In genomic region chr10:5977471-5978370, GRCh38 we compare ENCODE assay signal across 8 cellular contexts. TPM values are rescaled to one million over a fixed set of nuclear protein-coding genes. Genes with fewer than 3 reads are reported as not detected.
DNase-seq lines count a peak whose midpoint lies in the region; ATAC-seq, FAIRE-seq and TF ChIP-seq lines count a peak whose summit lies in the region.

Gene IL15RA (minus strand): TSS chr10:5977543. CDS start chr10:5977492, 51 bp downstream.

- H3K4me3 ChIP-seq in GM08714 (ENCODE audit: low read length) (peak within 1 kb of the TSS; percentile 80), Karpas-422 (ENCODE audit: low read length) (peak within 1 kb of the TSS; percentile 80), keratinocyte (ENCODE audit: control insufficient read depth in 2 of 3, extremely low read depth in 1 of 3, insufficient read depth in 2 of 3, low read depth in 1 of 3, low read length in 3 of 3) (peak within 1 kb of the TSS; percentile 79 to 86 (median 81))

- H3K9me3 ChIP-seq in Karpas-422 (ENCODE audit: low read length) (no peaks in the 10 kb centered on the region), keratinocyte (ENCODE audit: control insufficient read depth, low read depth, low read length) (no peaks in the 10 kb centered on the region)

- H3K9me2 ChIP-seq in Karpas-422 (replicated peaks; ENCODE audit: insufficient read depth, low read length): no peaks in the 10 kb centered on the region

- dilution Hi-C loops in keratinocyte (cut with MboI; ENCODE audit: extremely low pct_ligation_motif_present, low sequenced_read_pairs): no loop called here

- H3K9ac ChIP-seq in Karpas-422 (ENCODE audit: low read length) (peak within 1 kb of the TSS; percentile 60), keratinocyte (ENCODE audit: control insufficient read depth, extremely low read depth, insufficient read depth, low read length) (peak within 1 kb of the TSS; percentile 74)

- H3K27me3 ChIP-seq in Karpas-422 (ENCODE audit: low read length) (no peaks in the 10 kb centered on the region), keratinocyte (ENCODE audit: control insufficient read depth, extremely low read depth, insufficient read depth, low read length) (peaks cover 20% of the 10 kb centered on the region)

- peaks cover 13% of the 10 kb centered on the region for H3K4me1 ChIP-seq in Karpas-422 (ENCODE audit: low read length)
- peaks cover 4% of the 10 kb centered on the region for H3K4me1 ChIP-seq in keratinocyte (ENCODE audit: control insufficient read depth, extremely low read depth, insufficient read depth, low read length)

- no peaks in the 10 kb centered on the region for H4K20me1 ChIP-seq in Karpas-422 (ENCODE audit: insufficient read depth, low read depth, low read length)
- no peaks in the 10 kb centered on the region for H4K20me1 ChIP-seq in keratinocyte (ENCODE audit: control insufficient read depth, extremely low read depth, insufficient read depth, low read length)

- H3K4me2 ChIP-seq in Karpas-422 (ENCODE audit: low read depth, low read length, poor library complexity, severe bottlenecking) (peak within 1 kb of the TSS; percentile 79), keratinocyte (ENCODE audit: control insufficient read depth, extremely low read depth, insufficient read depth, low read depth, low read length) (peak within 1 kb of the TSS; percentile 93)

- ATAC-seq in GM21786 (IDR thresholded peaks at IDR 0.05; ENCODE audit: unreplicated experiment): peak; percentile 50

- TF ChIP-seq CTCF in VCaP (conservative IDR thresholded peaks at IDR 0.05) (peak; percentile 50), keratinocyte (optimal IDR thresholded peaks at IDR 0.05 in 1 of 3, IDR thresholded peaks at IDR 0.05 in 1 of 3, conservative IDR thresholded peaks at IDR 0.05 in 1 of 3; ENCODE audit: extremely low read depth in 1 of 3, insufficient read depth in 2 of 3, low read length in 3 of 3) (peak in 2 of 3 experiments; percentile 19 to 41)

- H2AFZ ChIP-seq in Karpas-422 (ENCODE audit: low read length) (peak within 1 kb of the TSS; percentile 87), keratinocyte (ENCODE audit: control insufficient read depth, low read length) (peak within 1 kb of the TSS; percentile 97)

- H3K79me2 ChIP-seq in Karpas-422 (ENCODE audit: low read length) (no peaks in the 10 kb centered on the region), keratinocyte (ENCODE audit: control insufficient read depth, insufficient read depth, low read length) (peaks cover 2% of the 10 kb centered on the region)

- H3K9me1 ChIP-seq in keratinocyte (ENCODE audit: control insufficient read depth, extremely low read depth, insufficient read depth, low read length): no peaks in the 10 kb centered on the region

- in situ Hi-C loops in T47D (cut with HindIII; ENCODE audit: low pct_unique_long_range_greater_than_20kb, low sequenced_read_pairs) (no loop called here), G401 (cut with HindIII; ENCODE audit: low sequenced_read_pairs) (no loop called here)

- DNase-seq in Karpas-422 (peak; percentile 66), T47D (ENCODE audit: low read depth in 1 of 2, low spot score in 1 of 2) (peak; percentile 83 to 89), keratinocyte (ENCODE audit: low read depth, low spot score) (peak; percentile 13), G401 (ENCODE audit: low spot score) (no peak)
- peak; percentile 79 to 88 for DNase-seq in stimulated activated CD4-positive, alpha-beta T cell treated with anti-CD3 and anti-CD28 coated beads, Interleukin-15, amount 100 ng/mL, for 48 hours (ENCODE audit: low read depth in 2 of 2)

- H3K27ac ChIP-seq in Karpas-422 (ENCODE audit: low read length) (no peak within 1 kb of the TSS), VCaP (peak within 1 kb of the TSS; percentile 79), keratinocyte (ENCODE audit: control insufficient read depth, insufficient read depth, low read length) (peak within 1 kb of the TSS; percentile 54)

- H3K36me3 ChIP-seq in Karpas-422 (ENCODE audit: insufficient read depth, low read length) (no peaks in the 10 kb centered on the region), keratinocyte (ENCODE audit: control insufficient read depth in 2 of 2, extremely low read depth in 1 of 2, insufficient read depth in 2 of 2, low read length in 2 of 2) (no peaks in the 10 kb centered on the region)

- FAIRE-seq in keratinocyte (lab: Jason Lieb, UNC): no peak

RNA-seq across cellular contexts. Expression of gene IL15RA, which starts in this region (rescaled TPM):
- total RNA-seq in Karpas-422 (2014; rRNA removed; shearing (Covaris generic); ENCODE audit: low replicate concordance): not detected in 2 replicates
- 3.1 to 4.9 TPM (median 3.8 TPM) in 3 replicates for polyA plus RNA-seq in keratinocyte
- 0.49 TPM for polyA plus RNA-seq in keratinocyte (2011; ENCODE audit: low read depth)
- polyA plus RNA-seq in keratinocyte (2011; cell fraction: cytosol; rRNA removed): 3.5 and 5.2 TPM in 2 replicates
- polyA plus RNA-seq in keratinocyte (2011; cell fraction: nucleus; rRNA removed): 7.2 and 11.1 TPM in 2 replicates
- 4.1 and 5.0 TPM in 2 replicates for polyA plus RNA-seq in keratinocyte (2012; ENCODE audit: low replicate concordance)
- polyA minus RNA-seq in keratinocyte: 2.3 to 8.4 TPM (median 3.1 TPM) in 3 replicates
- polyA minus RNA-seq in keratinocyte (2011; cell fraction: cytosol; rRNA and poly(A)+ RNA removed): 4.8 TPM
- 2.0 and 3.1 TPM in 2 replicates for polyA minus RNA-seq in keratinocyte (2011; cell fraction: nucleus; rRNA and poly(A)+ RNA removed)
- total RNA-seq in G401 (2014; rRNA removed; shearing (Covaris generic)): 0.98 TPM in 1 of 2 replicates, not detected in the other

Comparison
In these comparisons a context has a peak if more than half of its experiments do, and no peak if none do; other contexts are left out.
1. Peak in DNase-seq, H3K4me3 ChIP-seq, H3K9ac ChIP-seq and H3K4me2 ChIP-seq in Karpas-422; RNA of the gene not detected or under 1 TPM.